ENCODE assay signal across 1 cellular context in the genomic region with DNA sequence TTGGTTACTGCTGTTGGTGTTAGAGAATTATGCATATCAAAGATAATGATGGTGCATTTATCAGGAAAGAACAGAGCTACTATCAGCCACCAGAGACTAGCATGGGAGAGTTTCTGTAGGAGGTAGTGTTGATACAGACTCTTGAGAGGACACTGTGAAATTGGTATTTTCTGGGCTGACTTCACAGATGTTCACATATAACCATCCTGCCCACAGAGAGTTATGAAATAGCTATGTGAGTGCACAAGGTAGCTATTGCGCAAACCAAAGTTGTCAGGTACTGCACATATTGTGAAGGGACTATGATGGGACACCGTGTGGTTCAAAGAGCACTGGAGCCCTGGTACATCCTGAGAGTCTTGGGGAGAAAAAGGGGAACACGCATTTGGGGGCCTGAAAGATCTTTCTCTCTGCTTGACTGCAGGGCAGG.
TF ChIP-seq lines count a peak whose summit lies in the region.

No MANE protein-coding gene starts in this region.

TF ChIP-seq in HepG2, 621 proteins besides CTCF, POLR2A, EP300 and RAD21 (continued from another document and continues in another):
- TF ChIP-seq, protein P1, sequence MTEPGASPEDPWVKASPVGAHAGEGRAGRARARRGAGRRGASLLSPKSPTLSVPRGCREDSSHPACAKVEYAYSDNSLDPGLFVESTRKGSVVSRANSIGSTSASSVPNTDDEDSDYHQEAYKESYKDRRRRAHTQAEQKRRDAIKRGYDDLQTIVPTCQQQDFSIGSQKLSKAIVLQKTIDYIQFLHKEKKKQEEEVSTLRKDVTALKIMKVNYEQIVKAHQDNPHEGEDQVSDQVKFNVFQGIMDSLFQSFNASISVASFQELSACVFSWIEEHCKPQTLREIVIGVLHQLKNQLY (CRISPR knock-in tag; IDR thresholded peaks at IDR 0.05) = peak; percentile 20; the same call in 1 of the 2 replicates
- TF ChIP-seq ZFX (CRISPR knock-in tag; IDR thresholded peaks at IDR 0.05; ENCODE audit: low read depth) (no peak), GATAD2A (CRISPR knock-in tag; IDR thresholded peaks at IDR 0.05) (peak; percentile 91), FOXJ3 (CRISPR knock-in tag; IDR thresholded peaks at IDR 0.05; ENCODE audit: borderline replicate concordance) (peak; percentile 38; the same call in 1 of the 2 replicates), MAFK (conservative IDR thresholded peaks at IDR 0.05 in 1 of 2, IDR thresholded peaks at IDR 0.05 in 1 of 2; ENCODE audit: low read length in 2 of 2) (no peak), ZNF747 (CRISPR knock-in tag; IDR thresholded peaks at IDR 0.05; ENCODE audit: borderline replicate concordance) (no peak), ZNF510 (CRISPR knock-in tag; IDR thresholded peaks at IDR 0.05; ENCODE audit: low read depth) (no peak), NFE2 (CRISPR knock-in tag; IDR thresholded peaks at IDR 0.05) (no peak), ZNF678 (CRISPR knock-in tag; IDR thresholded peaks at IDR 0.05) (no peak), KDM3A (CRISPR knock-in tag; IDR thresholded peaks at IDR 0.05; ENCODE audit: low read depth) (0 out of 2 replicates have a peak, but pooled peaks have one; percentile 23), ZNF251 (CRISPR knock-in tag; IDR thresholded peaks at IDR 0.05) (no peak), MZF1 (CRISPR knock-in tag; IDR thresholded peaks at IDR 0.05; ENCODE audit: borderline replicate concordance) (no peak), ZNF782 (CRISPR knock-in tag; IDR thresholded peaks at IDR 0.05; ENCODE audit: borderline replicate concordance) (no peak), SYNCRIP (IDR thresholded peaks at IDR 0.05; ENCODE audit: insufficient read depth, low read depth, low read length) (no peak), PHF5A (CRISPR knock-in tag; IDR thresholded peaks at IDR 0.05; ENCODE audit: low read depth, unreplicated experiment) (no peak), ZBTB38 (CRISPR knock-in tag; IDR thresholded peaks at IDR 0.05) (no peak), MIER2 (CRISPR knock-in tag; IDR thresholded peaks at IDR 0.05) (no peak), ZNF629 (CRISPR knock-in tag; conservative IDR thresholded peaks at IDR 0.05) (0 out of 2 replicates have a peak, but pooled peaks have one; percentile 23), DR1 (CRISPR knock-in tag; IDR thresholded peaks at IDR 0.05) (no peak), ZNF543 (CRISPR knock-in tag; IDR thresholded peaks at IDR 0.05) (no peak), SMAD1 (CRISPR knock-in tag; IDR thresholded peaks at IDR 0.05; ENCODE audit: borderline replicate concordance, low read depth) (no peak), XBP1 (CRISPR knock-in tag; IDR thresholded peaks at IDR 0.05) (no peak), FOXK1 (CRISPR knock-in tag; IDR thresholded peaks at IDR 0.05; ENCODE audit: borderline replicate concordance, low read depth) (peak; percentile 59; the same call in 1 of the 2 replicates), BHLHE40 (IDR thresholded peaks at IDR 0.05; ENCODE audit: low read length) (no peak), CBFB (CRISPR knock-in tag; IDR thresholded peaks at IDR 0.05) (0 out of 2 replicates have a peak, but pooled peaks have one; percentile 22), ZNF672 (CRISPR knock-in tag; IDR thresholded peaks at IDR 0.05) (no peak), NR2F2 (IDR thresholded peaks at IDR 0.05; ENCODE audit: borderline replicate concordance, low read depth) (no peak), RARA (CRISPR knock-in tag; IDR thresholded peaks at IDR 0.05) (peak; percentile 78), RFX1 (IDR thresholded peaks at IDR 0.05) (no peak), SNRNP70 (IDR thresholded peaks at IDR 0.05; ENCODE audit: low read depth, low read length) (no peak), ZMYM4 (CRISPR knock-in tag; IDR thresholded peaks at IDR 0.05) (peak; percentile 60; the same call in 1 of the 2 replicates), KLF9 (CRISPR knock-in tag; IDR thresholded peaks at IDR 0.05; ENCODE audit: low read depth) (no peak), ZNF577 (CRISPR knock-in tag; IDR thresholded peaks at IDR 0.05; ENCODE audit: borderline replicate concordance, low read depth) (no peak), RARG (CRISPR knock-in tag; IDR thresholded peaks at IDR 0.05; ENCODE audit: low read depth) (no peak), ZMYM3 (CRISPR knock-in tag; IDR thresholded peaks at IDR 0.05) (peak; percentile 61; the same call in 1 of the 2 replicates), CHD4 (IDR thresholded peaks at IDR 0.05; ENCODE audit: borderline replicate concordance, low read length) (no peak), SMAD9 (CRISPR knock-in tag; IDR thresholded peaks at IDR 0.05) (no peak), ZNF460 (CRISPR knock-in tag; IDR thresholded peaks at IDR 0.05; ENCODE audit: borderline replicate concordance) (no peak), U2AF2 (IDR thresholded peaks at IDR 0.05; ENCODE audit: low read depth, low read length) (no peak), MTA1 (CRISPR knock-in tag; IDR thresholded peaks at IDR 0.05; ENCODE audit: borderline replicate concordance) (no peak), SP5 (CRISPR knock-in tag; IDR thresholded peaks at IDR 0.05; ENCODE audit: borderline replicate concordance, low read depth) (no peak), ZNF20 (CRISPR knock-in tag; IDR thresholded peaks at IDR 0.05) (no peak), THAP11 (CRISPR knock-in tag; IDR thresholded peaks at IDR 0.05) (peak; percentile 71), GFI1 (CRISPR knock-in tag; IDR thresholded peaks at IDR 0.05; ENCODE audit: borderline replicate concordance) (no peak), NFKB2 (CRISPR knock-in tag; IDR thresholded peaks at IDR 0.05; ENCODE audit: borderline replicate concordance) (no peak), RFX3 (CRISPR knock-in tag; IDR thresholded peaks at IDR 0.05) (no peak), BRD4 (CRISPR knock-in tag; IDR thresholded peaks at IDR 0.05) (no peak)
- TF ChIP-seq, protein P2, sequence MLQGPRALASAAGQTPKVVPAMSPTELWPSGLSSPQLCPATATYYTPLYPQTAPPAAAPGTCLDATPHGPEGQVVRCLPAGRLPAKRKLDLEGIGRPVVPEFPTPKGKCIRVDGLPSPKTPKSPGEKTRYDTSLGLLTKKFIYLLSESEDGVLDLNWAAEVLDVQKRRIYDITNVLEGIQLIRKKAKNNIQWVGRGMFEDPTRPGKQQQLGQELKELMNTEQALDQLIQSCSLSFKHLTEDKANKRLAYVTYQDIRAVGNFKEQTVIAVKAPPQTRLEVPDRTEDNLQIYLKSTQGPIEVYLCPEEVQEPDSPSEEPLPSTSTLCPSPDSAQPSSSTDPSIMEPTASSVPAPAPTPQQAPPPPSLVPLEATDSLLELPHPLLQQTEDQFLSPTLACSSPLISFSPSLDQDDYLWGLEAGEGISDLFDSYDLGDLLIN (CRISPR knock-in tag; IDR thresholded peaks at IDR 0.05; ENCODE audit: borderline replicate concordance) = no peak
- TF ChIP-seq, protein P3, sequence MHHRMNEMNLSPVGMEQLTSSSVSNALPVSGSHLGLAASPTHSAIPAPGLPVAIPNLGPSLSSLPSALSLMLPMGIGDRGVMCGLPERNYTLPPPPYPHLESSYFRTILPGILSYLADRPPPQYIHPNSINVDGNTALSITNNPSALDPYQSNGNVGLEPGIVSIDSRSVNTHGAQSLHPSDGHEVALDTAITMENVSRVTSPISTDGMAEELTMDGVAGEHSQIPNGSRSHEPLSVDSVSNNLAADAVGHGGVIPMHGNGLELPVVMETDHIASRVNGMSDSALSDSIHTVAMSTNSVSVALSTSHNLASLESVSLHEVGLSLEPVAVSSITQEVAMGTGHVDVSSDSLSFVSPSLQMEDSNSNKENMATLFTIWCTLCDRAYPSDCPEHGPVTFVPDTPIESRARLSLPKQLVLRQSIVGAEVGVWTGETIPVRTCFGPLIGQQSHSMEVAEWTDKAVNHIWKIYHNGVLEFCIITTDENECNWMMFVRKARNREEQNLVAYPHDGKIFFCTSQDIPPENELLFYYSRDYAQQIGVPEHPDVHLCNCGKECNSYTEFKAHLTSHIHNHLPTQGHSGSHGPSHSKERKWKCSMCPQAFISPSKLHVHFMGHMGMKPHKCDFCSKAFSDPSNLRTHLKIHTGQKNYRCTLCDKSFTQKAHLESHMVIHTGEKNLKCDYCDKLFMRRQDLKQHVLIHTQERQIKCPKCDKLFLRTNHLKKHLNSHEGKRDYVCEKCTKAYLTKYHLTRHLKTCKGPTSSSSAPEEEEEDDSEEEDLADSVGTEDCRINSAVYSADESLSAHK (CRISPR knock-in tag; IDR thresholded peaks at IDR 0.05; ENCODE audit: borderline replicate concordance) = no peak
- TF ChIP-seq, protein P4, sequence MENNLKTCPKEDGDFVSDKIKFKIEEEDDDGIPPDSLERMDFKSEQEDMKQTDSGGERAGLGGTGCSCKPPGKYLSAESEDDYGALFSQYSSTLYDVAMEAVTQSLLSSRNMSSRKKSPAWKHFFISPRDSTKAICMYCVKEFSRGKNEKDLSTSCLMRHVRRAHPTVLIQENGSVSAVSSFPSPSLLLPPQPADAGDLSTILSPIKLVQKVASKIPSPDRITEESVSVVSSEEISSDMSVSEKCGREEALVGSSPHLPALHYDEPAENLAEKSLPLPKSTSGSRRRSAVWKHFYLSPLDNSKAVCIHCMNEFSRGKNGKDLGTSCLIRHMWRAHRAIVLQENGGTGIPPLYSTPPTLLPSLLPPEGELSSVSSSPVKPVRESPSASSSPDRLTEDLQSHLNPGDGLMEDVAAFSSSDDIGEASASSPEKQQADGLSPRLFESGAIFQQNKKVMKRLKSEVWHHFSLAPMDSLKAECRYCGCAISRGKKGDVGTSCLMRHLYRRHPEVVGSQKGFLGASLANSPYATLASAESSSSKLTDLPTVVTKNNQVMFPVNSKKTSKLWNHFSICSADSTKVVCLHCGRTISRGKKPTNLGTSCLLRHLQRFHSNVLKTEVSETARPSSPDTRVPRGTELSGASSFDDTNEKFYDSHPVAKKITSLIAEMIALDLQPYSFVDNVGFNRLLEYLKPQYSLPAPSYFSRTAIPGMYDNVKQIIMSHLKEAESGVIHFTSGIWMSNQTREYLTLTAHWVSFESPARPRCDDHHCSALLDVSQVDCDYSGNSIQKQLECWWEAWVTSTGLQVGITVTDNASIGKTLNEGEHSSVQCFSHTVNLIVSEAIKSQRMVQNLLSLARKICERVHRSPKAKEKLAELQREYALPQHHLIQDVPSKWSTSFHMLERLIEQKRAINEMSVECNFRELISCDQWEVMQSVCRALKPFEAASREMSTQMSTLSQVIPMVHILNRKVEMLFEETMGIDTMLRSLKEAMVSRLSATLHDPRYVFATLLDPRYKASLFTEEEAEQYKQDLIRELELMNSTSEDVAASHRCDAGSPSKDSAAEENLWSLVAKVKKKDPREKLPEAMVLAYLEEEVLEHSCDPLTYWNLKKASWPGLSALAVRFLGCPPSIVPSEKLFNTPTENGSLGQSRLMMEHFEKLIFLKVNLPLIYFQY (CRISPR knock-in tag; IDR thresholded peaks at IDR 0.05; ENCODE audit: borderline replicate concordance) = no peak
- TF ChIP-seq, protein P5, sequence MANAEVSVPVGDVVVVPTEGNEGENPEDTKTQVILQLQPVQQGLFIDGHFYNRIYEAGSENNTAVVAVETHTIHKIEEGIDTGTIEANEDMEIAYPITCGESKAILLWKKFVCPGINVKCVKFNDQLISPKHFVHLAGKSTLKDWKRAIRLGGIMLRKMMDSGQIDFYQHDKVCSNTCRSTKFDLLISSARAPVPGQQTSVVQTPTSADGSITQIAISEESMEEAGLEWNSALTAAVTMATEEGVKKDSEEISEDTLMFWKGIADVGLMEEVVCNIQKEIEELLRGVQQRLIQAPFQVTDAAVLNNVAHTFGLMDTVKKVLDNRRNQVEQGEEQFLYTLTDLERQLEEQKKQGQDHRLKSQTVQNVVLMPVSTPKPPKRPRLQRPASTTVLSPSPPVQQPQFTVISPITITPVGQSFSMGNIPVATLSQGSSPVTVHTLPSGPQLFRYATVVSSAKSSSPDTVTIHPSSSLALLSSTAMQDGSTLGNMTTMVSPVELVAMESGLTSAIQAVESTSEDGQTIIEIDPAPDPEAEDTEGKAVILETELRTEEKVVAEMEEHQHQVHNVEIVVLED (CRISPR knock-in tag; IDR thresholded peaks at IDR 0.05; ENCODE audit: borderline replicate concordance) = no peak
- TF ChIP-seq, protein P6, sequence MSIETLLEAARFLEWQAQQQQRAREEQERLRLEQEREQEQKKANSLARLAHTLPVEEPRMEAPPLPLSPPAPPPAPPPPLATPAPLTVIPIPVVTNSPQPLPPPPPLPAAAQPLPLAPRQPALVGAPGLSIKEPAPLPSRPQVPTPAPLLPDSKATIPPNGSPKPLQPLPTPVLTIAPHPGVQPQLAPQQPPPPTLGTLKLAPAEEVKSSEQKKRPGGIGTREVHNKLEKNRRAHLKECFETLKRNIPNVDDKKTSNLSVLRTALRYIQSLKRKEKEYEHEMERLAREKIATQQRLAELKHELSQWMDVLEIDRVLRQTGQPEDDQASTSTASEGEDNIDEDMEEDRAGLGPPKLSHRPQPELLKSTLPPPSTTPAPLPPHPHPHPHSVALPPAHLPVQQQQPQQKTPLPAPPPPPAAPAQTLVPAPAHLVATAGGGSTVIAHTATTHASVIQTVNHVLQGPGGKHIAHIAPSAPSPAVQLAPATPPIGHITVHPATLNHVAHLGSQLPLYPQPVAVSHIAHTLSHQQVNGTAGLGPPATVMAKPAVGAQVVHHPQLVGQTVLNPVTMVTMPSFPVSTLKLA (IDR thresholded peaks at IDR 0.05) = no peak
- TF ChIP-seq, protein P7, sequence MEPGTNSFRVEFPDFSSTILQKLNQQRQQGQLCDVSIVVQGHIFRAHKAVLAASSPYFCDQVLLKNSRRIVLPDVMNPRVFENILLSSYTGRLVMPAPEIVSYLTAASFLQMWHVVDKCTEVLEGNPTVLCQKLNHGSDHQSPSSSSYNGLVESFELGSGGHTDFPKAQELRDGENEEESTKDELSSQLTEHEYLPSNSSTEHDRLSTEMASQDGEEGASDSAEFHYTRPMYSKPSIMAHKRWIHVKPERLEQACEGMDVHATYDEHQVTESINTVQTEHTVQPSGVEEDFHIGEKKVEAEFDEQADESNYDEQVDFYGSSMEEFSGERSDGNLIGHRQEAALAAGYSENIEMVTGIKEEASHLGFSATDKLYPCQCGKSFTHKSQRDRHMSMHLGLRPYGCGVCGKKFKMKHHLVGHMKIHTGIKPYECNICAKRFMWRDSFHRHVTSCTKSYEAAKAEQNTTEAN (CRISPR knock-in tag; conservative IDR thresholded peaks at IDR 0.05) = no peak
- TF ChIP-seq, protein P8, sequence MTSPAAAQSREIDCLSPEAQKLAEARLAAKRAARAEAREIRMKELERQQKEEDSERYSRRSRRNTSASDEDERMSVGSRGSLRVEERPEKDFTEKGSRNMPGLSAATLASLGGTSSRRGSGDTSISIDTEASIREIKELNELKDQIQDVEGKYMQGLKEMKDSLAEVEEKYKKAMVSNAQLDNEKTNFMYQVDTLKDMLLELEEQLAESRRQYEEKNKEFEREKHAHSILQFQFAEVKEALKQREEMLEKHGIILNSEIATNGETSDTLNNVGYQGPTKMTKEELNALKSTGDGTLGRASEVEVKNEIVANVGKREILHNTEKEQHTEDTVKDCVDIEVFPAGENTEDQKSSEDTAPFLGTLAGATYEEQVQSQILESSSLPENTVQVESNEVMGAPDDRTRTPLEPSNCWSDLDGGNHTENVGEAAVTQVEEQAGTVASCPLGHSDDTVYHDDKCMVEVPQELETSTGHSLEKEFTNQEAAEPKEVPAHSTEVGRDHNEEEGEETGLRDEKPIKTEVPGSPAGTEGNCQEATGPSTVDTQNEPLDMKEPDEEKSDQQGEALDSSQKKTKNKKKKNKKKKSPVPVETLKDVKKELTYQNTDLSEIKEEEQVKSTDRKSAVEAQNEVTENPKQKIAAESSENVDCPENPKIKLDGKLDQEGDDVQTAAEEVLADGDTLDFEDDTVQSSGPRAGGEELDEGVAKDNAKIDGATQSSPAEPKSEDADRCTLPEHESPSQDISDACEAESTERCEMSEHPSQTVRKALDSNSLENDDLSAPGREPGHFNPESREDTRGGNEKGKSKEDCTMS (CRISPR knock-in tag; conservative IDR thresholded peaks at IDR 0.05) = no peak
